Comparison of ENCODE assay signal across 1 cellular context in the genomic region with DNA sequence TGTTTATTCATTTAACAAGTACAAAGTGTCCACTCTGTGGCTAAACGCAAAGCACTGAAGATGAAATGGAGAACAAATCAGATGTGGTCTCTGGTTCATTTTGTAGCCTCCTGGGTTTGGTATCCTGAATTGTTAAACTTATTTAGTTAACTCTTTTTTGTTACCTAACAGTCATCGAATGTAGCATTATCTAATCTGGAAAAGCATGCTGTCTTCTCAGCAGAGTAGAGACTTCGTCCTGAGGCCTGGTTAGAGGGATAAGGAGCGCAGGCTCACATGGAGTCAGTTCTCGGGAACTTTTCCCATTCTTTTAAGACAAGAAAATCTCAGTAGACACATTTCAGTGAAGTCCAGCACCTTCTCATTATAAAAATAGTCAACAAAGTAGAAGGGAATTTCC.
TF ChIP-seq lines count a peak whose summit lies in the region.

No MANE protein-coding gene starts in this region.

TF ChIP-seq in HCT116, 20 proteins besides CTCF, POLR2A, EP300 and RAD21:
- TF ChIP-seq, protein P1, sequence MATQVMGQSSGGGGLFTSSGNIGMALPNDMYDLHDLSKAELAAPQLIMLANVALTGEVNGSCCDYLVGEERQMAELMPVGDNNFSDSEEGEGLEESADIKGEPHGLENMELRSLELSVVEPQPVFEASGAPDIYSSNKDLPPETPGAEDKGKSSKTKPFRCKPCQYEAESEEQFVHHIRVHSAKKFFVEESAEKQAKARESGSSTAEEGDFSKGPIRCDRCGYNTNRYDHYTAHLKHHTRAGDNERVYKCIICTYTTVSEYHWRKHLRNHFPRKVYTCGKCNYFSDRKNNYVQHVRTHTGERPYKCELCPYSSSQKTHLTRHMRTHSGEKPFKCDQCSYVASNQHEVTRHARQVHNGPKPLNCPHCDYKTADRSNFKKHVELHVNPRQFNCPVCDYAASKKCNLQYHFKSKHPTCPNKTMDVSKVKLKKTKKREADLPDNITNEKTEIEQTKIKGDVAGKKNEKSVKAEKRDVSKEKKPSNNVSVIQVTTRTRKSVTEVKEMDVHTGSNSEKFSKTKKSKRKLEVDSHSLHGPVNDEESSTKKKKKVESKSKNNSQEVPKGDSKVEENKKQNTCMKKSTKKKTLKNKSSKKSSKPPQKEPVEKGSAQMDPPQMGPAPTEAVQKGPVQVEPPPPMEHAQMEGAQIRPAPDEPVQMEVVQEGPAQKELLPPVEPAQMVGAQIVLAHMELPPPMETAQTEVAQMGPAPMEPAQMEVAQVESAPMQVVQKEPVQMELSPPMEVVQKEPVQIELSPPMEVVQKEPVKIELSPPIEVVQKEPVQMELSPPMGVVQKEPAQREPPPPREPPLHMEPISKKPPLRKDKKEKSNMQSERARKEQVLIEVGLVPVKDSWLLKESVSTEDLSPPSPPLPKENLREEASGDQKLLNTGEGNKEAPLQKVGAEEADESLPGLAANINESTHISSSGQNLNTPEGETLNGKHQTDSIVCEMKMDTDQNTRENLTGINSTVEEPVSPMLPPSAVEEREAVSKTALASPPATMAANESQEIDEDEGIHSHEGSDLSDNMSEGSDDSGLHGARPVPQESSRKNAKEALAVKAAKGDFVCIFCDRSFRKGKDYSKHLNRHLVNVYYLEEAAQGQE (IDR thresholded peaks at IDR 0.05; ENCODE audit: low read depth), result no peak
- TF ChIP-seq, protein P2, sequence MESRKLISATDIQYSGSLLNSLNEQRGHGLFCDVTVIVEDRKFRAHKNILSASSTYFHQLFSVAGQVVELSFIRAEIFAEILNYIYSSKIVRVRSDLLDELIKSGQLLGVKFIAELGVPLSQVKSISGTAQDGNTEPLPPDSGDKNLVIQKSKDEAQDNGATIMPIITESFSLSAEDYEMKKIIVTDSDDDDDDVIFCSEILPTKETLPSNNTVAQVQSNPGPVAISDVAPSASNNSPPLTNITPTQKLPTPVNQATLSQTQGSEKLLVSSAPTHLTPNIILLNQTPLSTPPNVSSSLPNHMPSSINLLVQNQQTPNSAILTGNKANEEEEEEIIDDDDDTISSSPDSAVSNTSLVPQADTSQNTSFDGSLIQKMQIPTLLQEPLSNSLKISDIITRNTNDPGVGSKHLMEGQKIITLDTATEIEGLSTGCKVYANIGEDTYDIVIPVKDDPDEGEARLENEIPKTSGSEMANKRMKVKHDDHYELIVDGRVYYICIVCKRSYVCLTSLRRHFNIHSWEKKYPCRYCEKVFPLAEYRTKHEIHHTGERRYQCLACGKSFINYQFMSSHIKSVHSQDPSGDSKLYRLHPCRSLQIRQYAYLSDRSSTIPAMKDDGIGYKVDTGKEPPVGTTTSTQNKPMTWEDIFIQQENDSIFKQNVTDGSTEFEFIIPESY (IDR thresholded peaks at IDR 0.05; ENCODE audit: extremely low read depth, insufficient replicate concordance, low read length), result no peak
- TF ChIP-seq EGR1 (IDR thresholded peaks at IDR 0.05; ENCODE audit: low read depth) (no peak), CBX3 (IDR thresholded peaks at IDR 0.05; ENCODE audit: low read depth) (no peak), FOSL1 (IDR thresholded peaks at IDR 0.05; ENCODE audit: low read depth) (no peak), ZNF274 (IDR thresholded peaks at IDR 0.05; ENCODE audit: low read depth, low read length) (no peak)
